ENCODE assay signal across 8 cellular contexts in the genomic region with DNA sequence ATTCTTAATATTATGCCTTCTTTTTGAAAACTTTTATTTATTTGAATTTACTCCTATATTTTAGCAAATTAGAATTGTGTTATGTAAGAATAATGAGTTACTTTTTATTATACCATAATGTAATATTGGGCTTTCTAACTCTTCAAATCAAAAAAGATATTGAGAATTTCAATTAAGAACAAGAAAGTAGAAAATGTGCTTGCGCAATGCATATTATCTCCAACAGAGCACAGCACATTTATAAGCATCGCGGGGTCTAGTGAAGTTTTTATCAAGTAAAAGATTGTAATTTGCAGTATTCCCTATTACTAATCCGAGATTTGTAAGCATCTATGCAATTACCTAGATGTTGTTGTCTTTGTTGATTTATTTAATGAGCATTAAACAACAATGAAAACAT.
"Had no signal": no experiment of that assay in that cellular context is flagged by ENCODE, and none has a peak within 500 bp of the region (broad histone marks: within the 10 kb centered on the region; RNA-seq: fewer than 3 reads in every experiment).

No MANE protein-coding gene starts in this region.

- H3K9me3 ChIP-seq: HAP-1 had no signal

- FAIRE-seq: HTR-8/SVneo had no signal

- H3K4me2 ChIP-seq: GM23338, KMS-11 had no signal

- H3K4me1 ChIP-seq: HAP-1 had no signal

- H3K27ac ChIP-seq: KMS-11 had no signal

- DNase-seq: H7, HFFc6, KBM-7 had no signal

- ATAC-seq: GM23338, HCT116 had no signal

- H3K9ac ChIP-seq: KMS-11 had no signal

- H2AFZ ChIP-seq: GM23338 had no signal

- H3K4me3 ChIP-seq: GM23338, HAP-1 had no signal

- H3K36me3 ChIP-seq: HAP-1 had no signal
